In the genomic region with DNA sequence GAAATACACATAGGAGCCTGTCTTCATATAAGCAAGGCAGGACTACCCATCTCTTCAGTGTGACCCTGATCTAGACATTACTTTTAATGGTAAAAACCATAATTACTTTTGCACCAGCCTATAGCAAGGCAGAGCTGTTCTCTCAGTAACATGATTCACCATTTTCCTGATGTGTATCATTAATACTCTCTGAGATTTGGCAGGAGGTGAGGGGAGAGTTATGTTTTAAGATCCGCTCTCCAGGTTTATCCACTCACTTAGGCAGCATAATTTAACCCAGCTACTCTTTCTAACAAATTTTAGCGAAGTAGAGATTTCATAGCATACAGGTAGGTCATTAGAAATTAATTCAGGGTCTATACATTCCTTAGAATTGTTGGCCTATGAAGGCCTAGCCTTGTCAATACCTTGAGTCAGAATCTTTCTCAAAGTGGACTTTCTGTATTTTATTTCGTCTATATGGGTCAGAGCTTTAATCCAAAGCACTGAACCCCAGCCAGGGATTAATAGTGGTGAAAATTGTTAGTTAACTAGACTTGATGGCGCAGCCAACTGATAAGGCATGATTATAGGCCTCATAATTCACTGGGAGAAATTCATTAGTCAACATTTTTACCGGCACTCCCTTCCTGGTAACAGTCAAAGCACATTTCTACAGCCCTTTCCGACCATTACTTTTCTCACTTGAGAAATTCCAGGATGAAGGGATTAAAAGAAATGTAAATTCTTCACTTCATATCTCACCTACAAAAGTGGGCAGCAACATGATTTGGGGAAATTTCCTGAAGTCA, we compare ENCODE assay signal across 13 cellular contexts.
DNase-seq lines count a peak whose midpoint lies in the region; ATAC-seq and TF ChIP-seq lines count a peak whose summit lies in the region.
"Had no signal": no experiment of that assay in that cellular context is flagged by ENCODE, and none has a peak within 500 bp of the region (broad histone marks: within the 10 kb centered on the region; RNA-seq: fewer than 3 reads in every experiment).

No MANE protein-coding gene starts in this region.

- H2AFZ ChIP-seq in GM23338 (peak overlapping the region; percentile 44; the same call in 1 of the 2 replicates), hepatocyte (no peak overlapping the region), osteoblast (ENCODE audit: low read length) (no peak overlapping the region), smooth muscle cell (ENCODE audit: low read depth) (no peak overlapping the region)

- no peak overlapping the region for H3K4me2 ChIP-seq in GM23338
- no peak overlapping the region for H3K4me2 ChIP-seq in hepatocyte
- no peak overlapping the region for H3K4me2 ChIP-seq in osteoblast (ENCODE audit: insufficient read depth, low read length)
- peak overlapping the region; percentile 15 for H3K4me2 ChIP-seq in smooth muscle cell

- H3K9ac ChIP-seq in smooth muscle cell (ENCODE audit: low read depth): no peak overlapping the region

- POLR2A ChIA-PET in T-cell (lab: Charles Lee): no interaction called here

- H3K27me3 ChIP-seq in GM23338 (ENCODE audit: insufficient read depth) (no peaks in the 10 kb centered on the region), hepatocyte (no peaks in the 10 kb centered on the region), osteoblast (ENCODE audit: insufficient read depth, low read length) (no peaks in the 10 kb centered on the region), smooth muscle cell (ENCODE audit: low read depth) (no peaks in the 10 kb centered on the region), left ventricle myocardium inferior (ENCODE audit: low read depth) (no peaks in the 10 kb centered on the region)

- 56% methylated on average over 6 of the region's 6 CpGs for WGBS in hepatocyte (ENCODE audit: low lambda C conversion rate, missing lambda C conversion rate)
- WGBS in smooth muscle cell (ENCODE audit: low lambda C conversion rate): 38% methylated on average over 6 of the region's 6 CpGs

- H3K4me3 ChIP-seq in GM23338 (no peak overlapping the region), hepatocyte (no peak overlapping the region), osteoblast (ENCODE audit: insufficient read depth, low read length) (no peak overlapping the region), smooth muscle cell (no peak overlapping the region), left ventricle myocardium inferior (no peak overlapping the region)

- H3F3A ChIP-seq in GM23338 (replicated peaks; ENCODE audit: low read depth) (no peaks in the 10 kb centered on the region), smooth muscle cell (ENCODE audit: low read depth) (no peaks in the 10 kb centered on the region)

- H4K20me1 ChIP-seq in GM23338 (replicated peaks; ENCODE audit: insufficient read depth): no peaks in the 10 kb centered on the region
- no peaks in the 10 kb centered on the region for H4K20me1 ChIP-seq in hepatocyte (ENCODE audit: insufficient read depth, poor library complexity, severe bottlenecking)
- H4K20me1 ChIP-seq in osteoblast (ENCODE audit: insufficient read depth, low read length): no peaks in the 10 kb centered on the region
- no peaks in the 10 kb centered on the region for H4K20me1 ChIP-seq in smooth muscle cell (ENCODE audit: low read depth)

- H3K27me3 Mint-ChIP-seq in GM23338 (ENCODE audit: insufficient read depth, low read depth, poor library complexity) (peaks cover 4% of the 10 kb centered on the region), T-cell (peaks cover 0 to 6% of the 10 kb centered on the region in 2 donors)
- H3K27me3 Mint-ChIP-seq: B cell; CD4-positive, alpha-beta T cell; IgD-negative memory B cell had no signal

- H3K9me2 ChIP-seq in GM23338 (ENCODE audit: insufficient read depth) (no peaks in the 10 kb centered on the region), hepatocyte (replicated peaks; ENCODE audit: insufficient read depth) (no peaks in the 10 kb centered on the region)

- H3K4me1 Mint-ChIP-seq in GM23338 (peaks cover 4% of the 10 kb centered on the region), T-cell (no peaks in the 10 kb centered on the region)
- H3K4me1 Mint-ChIP-seq: B cell, IgD-negative memory B cell had no signal

- no peaks in the 10 kb centered on the region for H3K36me3 ChIP-seq in GM23338 (ENCODE audit: insufficient read depth)
- H3K36me3 ChIP-seq in hepatocyte (replicated peaks; ENCODE audit: insufficient read depth, low read depth): no peaks in the 10 kb centered on the region
- no peaks in the 10 kb centered on the region for H3K36me3 ChIP-seq in osteoblast (ENCODE audit: insufficient read depth, low read length)
- no peaks in the 10 kb centered on the region for H3K36me3 ChIP-seq in smooth muscle cell (ENCODE audit: low read depth)
- no peaks in the 10 kb centered on the region for H3K36me3 ChIP-seq in left ventricle myocardium inferior

- no peaks in the 10 kb centered on the region for H3K36me3 Mint-ChIP-seq in GM23338 (ENCODE audit: low read depth)
- no peaks in the 10 kb centered on the region for H3K36me3 Mint-ChIP-seq in T-cell
- H3K36me3 Mint-ChIP-seq: IgD-negative memory B cell had no signal

- H3K9me3 Mint-ChIP-seq in GM23338: no peaks in the 10 kb centered on the region
- peaks cover 0 to under 1% (median 0%) of the 10 kb centered on the region in 3 donors for H3K9me3 Mint-ChIP-seq in T-cell
- H3K9me3 Mint-ChIP-seq: CD4-positive, alpha-beta T cell had no signal

- no peaks in the 10 kb centered on the region for H3K9me3 ChIP-seq in hepatocyte (ENCODE audit: low read depth)
- H3K9me3 ChIP-seq in osteoblast (ENCODE audit: low read depth, low read length): no peaks in the 10 kb centered on the region
- no peaks in the 10 kb centered on the region for H3K9me3 ChIP-seq in smooth muscle cell (replicated peaks; ENCODE audit: low read depth)
- H3K9me3 ChIP-seq in left ventricle myocardium inferior (replicated peaks): peaks cover 5% of the 10 kb centered on the region

- H3K4me1 ChIP-seq in GM23338 (ENCODE audit: insufficient read depth): no peaks in the 10 kb centered on the region
- H3K4me1 ChIP-seq in hepatocyte (ENCODE audit: insufficient read depth): peaks cover 18% of the 10 kb centered on the region
- no peaks in the 10 kb centered on the region for H3K4me1 ChIP-seq in osteoblast (ENCODE audit: insufficient read depth, low read length)
- peaks cover 7% of the 10 kb centered on the region for H3K4me1 ChIP-seq in smooth muscle cell (ENCODE audit: low read depth)
- no peaks in the 10 kb centered on the region for H3K4me1 ChIP-seq in left ventricle myocardium inferior

- H3K27ac ChIP-seq in GM23338 (ENCODE audit: low read depth) (no peak overlapping the region), hepatocyte (peak overlapping the region; percentile 40), osteoblast (ENCODE audit: low read depth, low read length) (no peak overlapping the region), smooth muscle cell (ENCODE audit: low read depth) (peak overlapping the region; percentile 7), left ventricle myocardium inferior (replicated peaks) (no peak overlapping the region)

- H3K27ac Mint-ChIP-seq in GM23338: no peak overlapping the region
- no peak overlapping the region for H3K27ac Mint-ChIP-seq in T-cell
- H3K27ac Mint-ChIP-seq: B cell; CD4-positive, alpha-beta T cell; IgD-negative memory B cell had no signal

- no peak for TF ChIP-seq CTCF in GM23338 (conservative IDR thresholded peaks at IDR 0.05; ENCODE audit: low read depth in 2 of 2)
- TF ChIP-seq CTCF in hepatocyte (IDR thresholded peaks at IDR 0.05; ENCODE audit: poor library complexity): no peak
- TF ChIP-seq CTCF in osteoblast (IDR thresholded peaks at IDR 0.05; ENCODE audit: extremely low read depth, low read depth, low read length): no peak
- no peak for TF ChIP-seq CTCF in smooth muscle cell (IDR thresholded peaks at IDR 0.05; ENCODE audit: borderline replicate concordance, insufficient read depth, poor library complexity, severe bottlenecking)
- no peak for TF ChIP-seq CTCF in left ventricle myocardium inferior (IDR thresholded peaks at IDR 0.05; ENCODE audit: borderline replicate concordance)

- intact Hi-C loops in left ventricle myocardium inferior (cut with micrococcal nuclease): no loop called here

- CTCF ChIA-PET in T-cell (lab: Charles Lee): no interaction called here

- H3K4me3 Mint-ChIP-seq in GM23338 (no peak overlapping the region), T-cell (no peak overlapping the region)
- H3K4me3 Mint-ChIP-seq: B cell; CD4-positive, alpha-beta T cell; IgD-negative memory B cell had no signal

- H3K79me2 ChIP-seq in GM23338 (replicated peaks; ENCODE audit: insufficient read depth): no peaks in the 10 kb centered on the region
- no peaks in the 10 kb centered on the region for H3K79me2 ChIP-seq in hepatocyte
- no peaks in the 10 kb centered on the region for H3K79me2 ChIP-seq in osteoblast (ENCODE audit: insufficient read depth, low read length)
- no peaks in the 10 kb centered on the region for H3K79me2 ChIP-seq in smooth muscle cell (ENCODE audit: low read depth)

- DNase-seq in GM23338 (ENCODE audit: low spot score) (no peak), hepatocyte (ENCODE audit: low spot score) (no peak), osteoblast (ENCODE audit: insufficient read length, low spot score, missing footprints) (peak; percentile 8), smooth muscle cell (lab: John Stamatoyannopoulos, UW; ENCODE audit: unreplicated experiment) (no peak), NOMO-1 treated with DMSO at 0.1 percent for 48 hours (lab: John Stamatoyannopoulos, UW; ENCODE audit: unreplicated experiment) (no peak), T-cell (no peak), left ventricle myocardium inferior (no peak)
- DNase-seq: C1 segment of cervical spinal cord; Calu3; CD4-positive, alpha-beta T cell; DMS 273 treated with DMSO at 0.1 percent for 48 hours had no signal

- no peak for ATAC-seq in GM23338
- no peak for ATAC-seq in T-cell (replicated peaks in 1 of 4)

Comparison
In these comparisons a context has a peak if more than half of its experiments do, and no peak if none do; other contexts are left out.
1. H3K27ac ChIP-seq: peak in hepatocyte (single experiment) and smooth muscle cell (single experiment); none in GM23338 (single experiment), osteoblast (single experiment) and left ventricle myocardium inferior (single experiment).